In genomic region chr14:24172871-24173281, GRCh38 we compare ENCODE assay signal across 12 cellular contexts. TPM values are rescaled to one million over a fixed set of nuclear protein-coding genes. Genes with fewer than 3 reads are reported as not detected.
DNase-seq lines count a peak whose midpoint lies in the region; ATAC-seq and TF ChIP-seq lines count a peak whose summit lies in the region.
"Had no signal": no experiment of that assay in that cellular context is flagged by ENCODE, and none has a peak within 500 bp of the region (broad histone marks: within the 10 kb centered on the region; RNA-seq: fewer than 3 reads in every experiment).

No MANE protein-coding gene starts in this region.

- no peak for DNase-seq in activated naive CD4-positive, alpha-beta T cell (lab: John Stamatoyannopoulos, UW)
- no peak for DNase-seq in activated naive CD8-positive, alpha-beta T cell treated with anti-CD3 and anti-CD28 coated beads, Interleukin-2, amount 10 ng/mL, durations not matched to agents 7 days and 5 days
- no peak for DNase-seq in mesenchymal stem cell
- no peak for DNase-seq in type B pancreatic cell (ENCODE audit: extremely low spot score, unreplicated experiment)
- DNase-seq in KG1 (lab: John Stamatoyannopoulos, UW): no peak
- DNase-seq: cortex of kidney, NCI-H1436 had no signal

- no peak overlapping the region for H2BK5ac ChIP-seq in mesenchymal stem cell (ENCODE audit: low read depth, low read length, poor library complexity, severe bottlenecking)

- H3K36me3 ChIP-seq in mesenchymal stem cell (ENCODE audit: control insufficient read depth in 1 of 2, insufficient read depth in 2 of 2, low read depth in 1 of 2, low read length in 2 of 2): peaks cover 66 to 77% of the 10 kb centered on the region in 2 experiments

- no peak overlapping the region for H3K23ac ChIP-seq in mesenchymal stem cell (ENCODE audit: low read length in 2 of 2)

- H3K79me1 ChIP-seq in mesenchymal stem cell (replicated peaks; ENCODE audit: low read length, poor library complexity, severe bottlenecking): peaks cover 12% of the 10 kb centered on the region

- no peak overlapping the region for H4K8ac ChIP-seq in mesenchymal stem cell (ENCODE audit: low read length)

- H3K9ac ChIP-seq in mesenchymal stem cell (ENCODE audit: low read length): no peak overlapping the region

- peaks cover 3% of the 10 kb centered on the region for H3K4me1 ChIP-seq in mesenchymal stem cell (ENCODE audit: control insufficient read depth, insufficient read depth, low read depth, low read length)

- no peaks in the 10 kb centered on the region for H3K9me3 ChIP-seq in mesenchymal stem cell (ENCODE audit: control insufficient read depth, low read length)

- peak overlapping the region; percentile 15 for H3K4me3 Mint-ChIP-seq in activated naive CD4-positive, alpha-beta T cell treated with anti-CD3 and anti-CD28 coated beads, Interleukin-2, amount 50 U/mL, for 24 hours
- H3K4me3 Mint-ChIP-seq in activated naive CD8-positive, alpha-beta T cell treated with anti-CD3 and anti-CD28 coated beads, Interleukin-2, amount 10 ng/mL, durations not matched to agents 7 days and 5 days: peak overlapping the region; percentile 93
- H3K4me3 Mint-ChIP-seq in type B pancreatic cell: peak overlapping the region; percentile 92

- peak overlapping the region in 1 of 2 experiments; percentile 10 for H3K14ac ChIP-seq in mesenchymal stem cell (ENCODE audit: low read length in 2 of 2)

- H2AFZ ChIP-seq in mesenchymal stem cell (ENCODE audit: low read depth, low read length): peak overlapping the region; percentile 1

- peak overlapping the region; percentile 32 for H3K27ac Mint-ChIP-seq in activated naive CD4-positive, alpha-beta T cell treated with anti-CD3 and anti-CD28 coated beads, Interleukin-2, amount 50 U/mL, for 24 hours
- H3K27ac Mint-ChIP-seq in activated naive CD8-positive, alpha-beta T cell treated with anti-CD3 and anti-CD28 coated beads, Interleukin-2, amount 10 ng/mL, durations not matched to agents 7 days and 5 days: peak overlapping the region; percentile 33
- H3K27ac Mint-ChIP-seq in type B pancreatic cell: peak overlapping the region; percentile 54

- no peak for TF ChIP-seq CTCF in type B pancreatic cell (conservative IDR thresholded peaks at IDR 0.05)

- H2BK12ac ChIP-seq in mesenchymal stem cell (ENCODE audit: low read length in 2 of 2): peak overlapping the region in 1 of 2 experiments; percentile 49

- H3K9me3 Mint-ChIP-seq in activated naive CD4-positive, alpha-beta T cell treated with anti-CD3 and anti-CD28 coated beads, Interleukin-2, amount 50 U/mL, for 24 hours: no peaks in the 10 kb centered on the region
- H3K9me3 Mint-ChIP-seq in activated naive CD8-positive, alpha-beta T cell treated with anti-CD3 and anti-CD28 coated beads, Interleukin-2, amount 10 ng/mL, durations not matched to agents 7 days and 5 days: no peaks in the 10 kb centered on the region
- H3K9me3 Mint-ChIP-seq in type B pancreatic cell: no peaks in the 10 kb centered on the region

- H3K27me3 Mint-ChIP-seq in activated naive CD4-positive, alpha-beta T cell treated with anti-CD3 and anti-CD28 coated beads, Interleukin-2, amount 50 U/mL, for 24 hours: no peaks in the 10 kb centered on the region
- no peaks in the 10 kb centered on the region for H3K27me3 Mint-ChIP-seq in activated naive CD8-positive, alpha-beta T cell treated with anti-CD3 and anti-CD28 coated beads, Interleukin-2, amount 10 ng/mL, durations not matched to agents 7 days and 5 days
- no peaks in the 10 kb centered on the region for H3K27me3 Mint-ChIP-seq in type B pancreatic cell

- peak overlapping the region in 1 of 2 experiments; percentile 61 for H3K4ac ChIP-seq in mesenchymal stem cell (ENCODE audit: low read depth in 1 of 2, low read length in 2 of 2)

- no peak overlapping the region for H3K4me3 ChIP-seq in mesenchymal stem cell (ENCODE audit: insufficient read depth in 1 of 2, low read depth in 1 of 2, low read length in 2 of 2)

- POLR2A ChIA-PET in activated naive CD8-positive, alpha-beta T cell treated with anti-CD3 and anti-CD28 coated beads, Interleukin-2, amount 10 ng/mL, durations not matched to agents 7 days and 5 days (lab: Charles Lee): interaction anchor here (1.0 to 4.7 kb wide), 4 partner anchors 8 to 15 kb away, joined by 3 to 82 read pairs (median 7); partner anchors contain the start of genes IPO4 and IRF9

- H2AK5ac ChIP-seq in mesenchymal stem cell (ENCODE audit: low read length, severe bottlenecking): no peak overlapping the region

- H2BK120ac ChIP-seq in mesenchymal stem cell (ENCODE audit: low read depth, low read length): no peak overlapping the region

- peaks cover 8% of the 10 kb centered on the region for H3K36me3 Mint-ChIP-seq in activated naive CD4-positive, alpha-beta T cell treated with anti-CD3 and anti-CD28 coated beads, Interleukin-2, amount 50 U/mL, for 24 hours
- H3K36me3 Mint-ChIP-seq in activated naive CD8-positive, alpha-beta T cell treated with anti-CD3 and anti-CD28 coated beads, Interleukin-2, amount 10 ng/mL, durations not matched to agents 7 days and 5 days: peaks cover 26% of the 10 kb centered on the region
- H3K36me3 Mint-ChIP-seq in type B pancreatic cell: peaks cover 16% of the 10 kb centered on the region

- no peaks in the 10 kb centered on the region for H3K27me3 ChIP-seq in mesenchymal stem cell (ENCODE audit: control insufficient read depth in 1 of 2, insufficient read depth in 1 of 2, low read length in 2 of 2)

- H4K91ac ChIP-seq in mesenchymal stem cell (ENCODE audit: low read length): no peak overlapping the region

- ATAC-seq in activated naive CD8-positive, alpha-beta T cell treated with anti-CD3 and anti-CD28 coated beads, Interleukin-2, amount 10 ng/mL, durations not matched to agents 7 days and 5 days (ENCODE audit: low read depth): no peak
- no peak for ATAC-seq in activated CD4-positive, CD25-positive, alpha-beta regulatory T cell treated with anti-CD3 and anti-CD28 coated beads, Interleukin-2, amount 50 U/mL, for 24 hours
- no peak for ATAC-seq in HG03342 (IDR thresholded peaks at IDR 0.05; ENCODE audit: unreplicated experiment)
- ATAC-seq: HCT116 had no signal

- no peak overlapping the region for H3K4me2 ChIP-seq in mesenchymal stem cell (ENCODE audit: low read length, poor library complexity, severe bottlenecking)

- 87% methylated on average over 20 of the region's 20 CpGs for WGBS in mesenchymal stem cell

- no peak overlapping the region for H3K27ac ChIP-seq in mesenchymal stem cell (ENCODE audit: low read length, poor library complexity, severe bottlenecking)
- H3K27ac ChIP-seq: C4-2B had no signal

- H3K4me1 Mint-ChIP-seq in activated naive CD4-positive, alpha-beta T cell treated with anti-CD3 and anti-CD28 coated beads, Interleukin-2, amount 50 U/mL, for 24 hours: peaks cover 29% of the 10 kb centered on the region
- peaks cover 15% of the 10 kb centered on the region for H3K4me1 Mint-ChIP-seq in activated naive CD8-positive, alpha-beta T cell treated with anti-CD3 and anti-CD28 coated beads, Interleukin-2, amount 10 ng/mL, durations not matched to agents 7 days and 5 days
- H3K4me1 Mint-ChIP-seq in type B pancreatic cell (ENCODE audit: unreplicated experiment): peaks cover 25% of the 10 kb centered on the region

- H2BK15ac ChIP-seq in mesenchymal stem cell (ENCODE audit: low read depth, poor library complexity, severe bottlenecking): no peak overlapping the region

- H3K18ac ChIP-seq in mesenchymal stem cell (ENCODE audit: low read depth in 1 of 2, low read length in 2 of 2): no peak overlapping the region

RNA-seq across cellular contexts. Expression of gene REC8, which starts 1.0 kb away (rescaled TPM):
- total RNA-seq in activated naive CD8-positive, alpha-beta T cell treated with anti-CD3 and anti-CD28 coated beads, Interleukin-2, amount 10 ng/mL, durations not matched to agents 7 days and 5 days: 10 to 100 TPM; 55.1 to 60.7 TPM
- 29.0 TPM for polyA plus RNA-seq in mesenchymal stem cell (2013, experiment 1 of 2)
- 29.9 TPM for polyA plus RNA-seq in mesenchymal stem cell (2013, experiment 2 of 2)
- 84.2 and 221 TPM in 2 replicates for total RNA-seq in type B pancreatic cell (ENCODE audit: low replicate concordance)

RNA-seq across cellular contexts. Expression of gene IRF9, which starts 11.8 kb away (rescaled TPM):
- 100 to 1,000 TPM; 234 to 252 TPM for total RNA-seq in activated naive CD8-positive, alpha-beta T cell treated with anti-CD3 and anti-CD28 coated beads, Interleukin-2, amount 10 ng/mL, durations not matched to agents 7 days and 5 days
- 43.4 TPM for polyA plus RNA-seq in mesenchymal stem cell (2013, experiment 1 of 2)
- polyA plus RNA-seq in mesenchymal stem cell (2013, experiment 2 of 2): 42.3 TPM
- total RNA-seq in type B pancreatic cell (ENCODE audit: low replicate concordance): 60.0 and 63.4 TPM in 2 replicates

RNA-seq across cellular contexts. Expression of gene IPO4, which starts 15.7 kb away (rescaled TPM):
- 10 to 100 TPM; 32.2 to 33.0 TPM for total RNA-seq in activated naive CD8-positive, alpha-beta T cell treated with anti-CD3 and anti-CD28 coated beads, Interleukin-2, amount 10 ng/mL, durations not matched to agents 7 days and 5 days
- polyA plus RNA-seq in mesenchymal stem cell (2013, experiment 1 of 2): 16.9 TPM
- polyA plus RNA-seq in mesenchymal stem cell (2013, experiment 2 of 2): 17.0 TPM
- total RNA-seq in type B pancreatic cell (ENCODE audit: low replicate concordance): 49.0 and 67.1 TPM in 2 replicates

RNA-seq across cellular contexts. Expression of gene TM9SF1, which starts 22.4 kb away (rescaled TPM):
- 10 to 100 TPM; 28.9 to 29.6 TPM for total RNA-seq in activated naive CD8-positive, alpha-beta T cell treated with anti-CD3 and anti-CD28 coated beads, Interleukin-2, amount 10 ng/mL, durations not matched to agents 7 days and 5 days
- 61.6 TPM for polyA plus RNA-seq in mesenchymal stem cell (2013, experiment 1 of 2)
- polyA plus RNA-seq in mesenchymal stem cell (2013, experiment 2 of 2): 61.9 TPM
- total RNA-seq in type B pancreatic cell (ENCODE audit: low replicate concordance): 50.5 and 60.7 TPM in 2 replicates

RNA-seq across cellular contexts. Expression of gene RNF31, which starts 25.6 kb away (rescaled TPM):
- total RNA-seq in activated naive CD8-positive, alpha-beta T cell treated with anti-CD3 and anti-CD28 coated beads, Interleukin-2, amount 10 ng/mL, durations not matched to agents 7 days and 5 days: 100 to 1,000 TPM; 131 to 153 TPM
- 57.9 TPM for polyA plus RNA-seq in mesenchymal stem cell (2013, experiment 1 of 2)
- polyA plus RNA-seq in mesenchymal stem cell (2013, experiment 2 of 2): 54.2 TPM
- 68.6 and 78.4 TPM in 2 replicates for total RNA-seq in type B pancreatic cell (ENCODE audit: low replicate concordance)

Comparison
In these comparisons a context has a peak if more than half of its experiments do, and no peak if none do; other contexts are left out.
1. H3K4me3 Mint-ChIP-seq: peak in every context shown above with its lines; median percentile 93 in activated naive CD8-positive, alpha-beta T cell treated with anti-CD3 and anti-CD28 coated beads, Interleukin-2, amount 10 ng/mL, durations not matched to agents 7 days and 5 days; 92 in type B pancreatic cell; 15 in activated naive CD4-positive, alpha-beta T cell treated with anti-CD3 and anti-CD28 coated beads, Interleukin-2, amount 50 U/mL, for 24 hours.